ENCODE assay signal across 28 cellular contexts in the genomic region with DNA sequence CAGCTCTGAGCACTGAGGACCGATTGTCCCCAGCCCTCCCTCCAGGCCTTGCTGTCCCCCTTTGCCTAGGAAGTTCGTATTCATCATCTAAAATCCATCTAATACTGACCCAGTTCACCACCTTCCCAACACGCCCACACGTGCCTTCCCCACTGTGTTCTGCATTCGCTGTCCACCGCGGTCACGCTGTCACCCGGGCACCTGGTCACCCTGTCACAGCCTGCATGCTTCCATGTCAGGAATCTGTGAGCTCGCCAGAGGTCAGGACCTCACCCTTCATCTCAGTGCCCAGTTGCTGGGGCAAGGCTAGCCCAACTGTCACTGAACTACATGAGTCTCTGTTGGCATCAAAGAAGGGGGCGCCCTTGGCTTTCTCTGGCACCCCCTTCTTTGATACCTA.
"Had no signal": no experiment of that assay in that cellular context is flagged by ENCODE, and none has a peak within 500 bp of the region (broad histone marks: within the 10 kb centered on the region; RNA-seq: fewer than 3 reads in every experiment).

No MANE protein-coding gene starts in this region.

- H3K27ac Mint-ChIP-seq: naive thymus-derived CD8-positive, alpha-beta T cell; natural killer cell treated with Interleukin-12 subunit alpha and Interleukin-12 subunit beta and Interleukin-15 and Interleukin-18, amount 100 ng/mL, for 72 hours; progenitor cell of endocrine pancreas; stimulated activated effector memory CD8-positive, alpha-beta T cell treated with anti-CD3 and anti-CD28 coated beads, Interleukin-12 subunit alpha, Interleukin-12 subunit beta, amount 100 ng/mL, for 72 hours; stimulated activated naive B cell treated with anti-CD40 and anti-IgM and Interleukin-4, amounts not matched to agents 10 μg/mL and 1 μg/mL and 100 μg/mL, for 72 hours; stimulated activated naive CD8-positive, alpha-beta T cell treated with anti-CD3 and anti-CD28 coated beads, Interleukin-15, Interleukin-2, amounts not matched to agents 100 ng/mL and 50 ng/mL, for 24 hours; type B pancreatic cell had no signal

- H3K9ac ChIP-seq: neural progenitor cell had no signal

- H3K4me3 Mint-ChIP-seq: naive B cell; naive thymus-derived CD8-positive, alpha-beta T cell; natural killer cell treated with Interleukin-12 subunit alpha and Interleukin-12 subunit beta and Interleukin-15 and Interleukin-18, amount 100 ng/mL, for 72 hours; neural progenitor cell; stimulated activated effector memory CD8-positive, alpha-beta T cell treated with anti-CD3 and anti-CD28 coated beads, Interleukin-12 subunit alpha, Interleukin-12 subunit beta, amount 100 ng/mL, for 72 hours; stimulated activated naive B cell treated with anti-CD40 and anti-IgM and Interleukin-4, amounts not matched to agents 10 μg/mL and 1 μg/mL and 100 μg/mL, for 72 hours; stimulated activated naive CD8-positive, alpha-beta T cell treated with anti-CD3 and anti-CD28 coated beads, Interleukin-15, Interleukin-2, amounts not matched to agents 100 ng/mL and 50 ng/mL, for 24 hours; type B pancreatic cell had no signal

- H3K27ac ChIP-seq: neural progenitor cell, neutrophil, pancreas, psoas muscle, right lobe of liver, sigmoid colon, stomach, thoracic aorta, thyroid gland, upper lobe of right lung, uterus had no signal

- H3K4me1 ChIP-seq: neural progenitor cell, pancreas, psoas muscle, right lobe of liver, sigmoid colon, stomach, thyroid gland, tibial nerve, upper lobe of right lung, uterus had no signal

- H3K36me3 Mint-ChIP-seq: naive thymus-derived CD8-positive, alpha-beta T cell; natural killer cell treated with Interleukin-12 subunit alpha and Interleukin-12 subunit beta and Interleukin-15 and Interleukin-18, amount 100 ng/mL, for 72 hours; neural progenitor cell; stimulated activated effector memory CD8-positive, alpha-beta T cell treated with anti-CD3 and anti-CD28 coated beads, Interleukin-12 subunit alpha, Interleukin-12 subunit beta, amount 100 ng/mL, for 72 hours; type B pancreatic cell had no signal

- H3K27me3 ChIP-seq: neural progenitor cell, neutrophil, pancreas, right lobe of liver, sigmoid colon, stomach, thyroid gland, tibial nerve, upper lobe of right lung, uterus had no signal

- DNase-seq: naive B cell; naive thymus-derived CD8-positive, alpha-beta T cell; nucleus accumbens; psoas muscle; right cardiac atrium; right lobe of liver; sigmoid colon; small intestine; stimulated activated CD4-positive, alpha-beta T cell treated with anti-CD3 and anti-CD28 coated beads, Interleukin-15, amount 100 ng/mL, for 24 hours; stimulated activated CD4-positive, alpha-beta T cell treated with anti-CD3 and anti-CD28 coated beads, Interleukin-2, amount 100 ng/mL, for 24 hours; stimulated activated CD4-positive, alpha-beta T cell treated with anti-CD3 and anti-CD28 coated beads, Interleukin-2, amount 100 ng/mL, for 48 hours; stimulated activated CD4-positive, alpha-beta T cell treated with anti-CD3 and anti-CD28 coated beads, Interleukin-4, amount 100 ng/mL, for 24 hours; stimulated activated naive B cell treated with anti-CD40 and anti-IgM and Interleukin-4, amounts not matched to agents 10 μg/mL and 1 μg/mL and 100 μg/mL, for 72 hours; stimulated activated naive CD4-positive, alpha-beta T cell treated with Interleukin-2 at 50 U/mL for 16 hours; stomach; thyroid gland; upper lobe of right lung; uterus had no signal

- ATAC-seq: naive thymus-derived CD8-positive, alpha-beta T cell; natural killer cell treated with Interleukin-12 subunit alpha and Interleukin-12 subunit beta and Interleukin-15 and Interleukin-18, amount 100 ng/mL, for 72 hours; pancreas; psoas muscle; right cardiac atrium; right lobe of liver; stimulated activated effector memory CD8-positive, alpha-beta T cell treated with anti-CD3 and anti-CD28 coated beads, Interleukin-12 subunit alpha, Interleukin-12 subunit beta, amount 100 ng/mL, for 72 hours; stimulated activated naive B cell treated with anti-CD40 and anti-IgM and Interleukin-4, amounts not matched to agents 10 μg/mL and 1 μg/mL and 100 μg/mL, for 72 hours; upper lobe of right lung had no signal

- FAIRE-seq: pancreas, small intestine had no signal

- H3K9me3 ChIP-seq: neutrophil, pancreas, psoas muscle, right lobe of liver, sigmoid colon, thoracic aorta, thyroid gland, upper lobe of right lung had no signal

- H3K4me3 ChIP-seq: neural progenitor cell, pancreas, psoas muscle, right lobe of liver, sigmoid colon, stomach, thoracic aorta, thyroid gland, tibial nerve, upper lobe of right lung, uterus had no signal

- H2AFZ ChIP-seq: neural progenitor cell had no signal

- H3K4me1 Mint-ChIP-seq: naive thymus-derived CD8-positive, alpha-beta T cell; neural progenitor cell; stimulated activated effector memory CD8-positive, alpha-beta T cell treated with anti-CD3 and anti-CD28 coated beads, Interleukin-12 subunit alpha, Interleukin-12 subunit beta, amount 100 ng/mL, for 72 hours; stimulated activated naive B cell treated with anti-CD40 and anti-IgM and Interleukin-4, amounts not matched to agents 10 μg/mL and 1 μg/mL and 100 μg/mL, for 72 hours had no signal

- H3K9me3 Mint-ChIP-seq: natural killer cell treated with Interleukin-12 subunit alpha and Interleukin-12 subunit beta and Interleukin-15 and Interleukin-18, amount 100 ng/mL, for 72 hours; stimulated activated effector memory CD8-positive, alpha-beta T cell treated with anti-CD3 and anti-CD28 coated beads, Interleukin-12 subunit alpha, Interleukin-12 subunit beta, amount 100 ng/mL, for 72 hours had no signal

- H3K4me2 ChIP-seq: neural progenitor cell had no signal

- H3K36me3 ChIP-seq: neural progenitor cell, neutrophil, pancreas, right lobe of liver, sigmoid colon, stomach, thoracic aorta, thyroid gland, tibial nerve, upper lobe of right lung, uterus had no signal

- H3K27me3 Mint-ChIP-seq: natural killer cell treated with Interleukin-12 subunit alpha and Interleukin-12 subunit beta and Interleukin-15 and Interleukin-18, amount 100 ng/mL, for 72 hours; progenitor cell of endocrine pancreas; stimulated activated naive B cell treated with anti-CD40 and anti-IgM and Interleukin-4, amounts not matched to agents 10 μg/mL and 1 μg/mL and 100 μg/mL, for 72 hours; stimulated activated naive CD8-positive, alpha-beta T cell treated with anti-CD3 and anti-CD28 coated beads, Interleukin-15, Interleukin-2, amounts not matched to agents 100 ng/mL and 50 ng/mL, for 24 hours; type B pancreatic cell had no signal
